8 cellular contexts compared by ENCODE assay signal in the genomic region with DNA sequence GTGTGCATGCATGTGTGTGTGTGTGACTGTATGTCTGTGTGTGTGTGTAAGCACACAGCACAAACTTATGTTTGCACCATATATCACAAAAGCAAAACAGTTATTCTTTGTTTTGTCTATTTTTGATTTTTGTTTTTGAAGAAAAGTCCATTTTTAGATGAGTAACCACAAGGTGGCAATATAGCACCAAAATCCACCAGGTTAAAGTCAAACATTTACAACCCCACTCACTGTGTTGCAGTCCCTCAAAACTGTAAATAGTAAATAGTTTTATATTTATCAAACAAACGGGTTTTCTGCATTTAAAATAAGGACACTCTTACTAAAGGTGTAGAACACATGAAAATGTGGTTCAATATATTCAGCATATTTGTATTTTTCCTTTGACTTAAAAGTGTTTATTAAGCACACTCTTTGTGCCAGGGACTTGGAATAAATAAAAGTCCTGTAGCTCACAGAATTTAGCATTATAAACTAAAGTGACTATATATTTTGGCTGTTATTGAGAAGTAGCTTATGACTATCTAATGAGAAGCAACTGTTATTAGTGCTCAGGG.
DNase-seq lines count a peak whose midpoint lies in the region; ATAC-seq and TF ChIP-seq lines count a peak whose summit lies in the region.

No MANE protein-coding gene starts in this region.

- H3K4me1 Mint-ChIP-seq in activated naive CD4-positive, alpha-beta T cell treated with anti-CD3 and anti-CD28 coated beads, Interleukin-2, amount 10 ng/mL, durations not matched to agents 7 days and 5 days: no peaks in the 10 kb centered on the region

- H3K9me3 ChIP-seq in Peyer's patch: no peaks in the 10 kb centered on the region

- H3K27ac Mint-ChIP-seq in activated naive CD4-positive, alpha-beta T cell treated with anti-CD3 and anti-CD28 coated beads, Interleukin-2, amount 10 ng/mL, durations not matched to agents 7 days and 5 days: no peak overlapping the region

- H3K9me3 Mint-ChIP-seq in activated naive CD4-positive, alpha-beta T cell treated with anti-CD3 and anti-CD28 coated beads, Interleukin-2, amount 10 ng/mL, durations not matched to agents 7 days and 5 days: no peaks in the 10 kb centered on the region

- no peak overlapping the region for H3K4me3 Mint-ChIP-seq in activated naive CD4-positive, alpha-beta T cell treated with anti-CD3 and anti-CD28 coated beads, Interleukin-2, amount 10 ng/mL, durations not matched to agents 7 days and 5 days

- DNase-seq in AG08396 (ENCODE audit: low spot score): peak; percentile 7
- DNase-seq in Peyer's patch: no peak
- DNase-seq in fibroblast of the aortic adventitia (ENCODE audit: low read depth): peak; percentile 69
- DNase-seq in superior temporal gyrus (ENCODE audit: extremely low spot score): peak; percentile 81
- no peak for DNase-seq in activated naive CD4-positive, alpha-beta T cell treated with anti-CD3 and anti-CD28 coated beads, Interleukin-2, amount 10 ng/mL, durations not matched to agents 7 days and 5 days

- CTCF ChIA-PET in activated naive CD4-positive, alpha-beta T cell treated with anti-CD3 and anti-CD28 coated beads, Interleukin-2, amount 10 ng/mL, durations not matched to agents 7 days and 5 days (lab: Charles Lee): interaction anchor here (0.7 to 0.9 kb wide), 2 partner anchors 11 to 172 kb away, joined by 3 read pairs; no protein-coding TSS in a partner anchor

- H3K27me3 ChIP-seq in Peyer's patch: no peaks in the 10 kb centered on the region

- H3K4me3 ChIP-seq in Peyer's patch (no peak overlapping the region), fibroblast of the aortic adventitia (ENCODE audit: low read depth, low read length) (no peak overlapping the region)

- no peaks in the 10 kb centered on the region for H3K27me3 Mint-ChIP-seq in activated naive CD4-positive, alpha-beta T cell treated with anti-CD3 and anti-CD28 coated beads, Interleukin-2, amount 10 ng/mL, durations not matched to agents 7 days and 5 days

- TF ChIP-seq CTCF in Peyer's patch (IDR thresholded peaks at IDR 0.05) (peak in 4 of 6 experiments; percentile 22 to 45 (median 35)), fibroblast of the aortic adventitia (IDR thresholded peaks at IDR 0.05; ENCODE audit: insufficient read depth, low read length) (peak; percentile 56)

- ATAC-seq in GM18867 (IDR thresholded peaks at IDR 0.05; ENCODE audit: unreplicated experiment): peak; percentile 56
- no peak for ATAC-seq in GM19452 (IDR thresholded peaks at IDR 0.05; ENCODE audit: unreplicated experiment)
- ATAC-seq in HG03280 (IDR thresholded peaks at IDR 0.05; ENCODE audit: unreplicated experiment): no peak

- H3K27ac ChIP-seq in Peyer's patch: no peak overlapping the region

- H3K4me1 ChIP-seq in Peyer's patch: no peaks in the 10 kb centered on the region

- TF ChIP-seq POLR2A in Peyer's patch (IDR thresholded peaks at IDR 0.05): no peak

- no peaks in the 10 kb centered on the region for H3K36me3 ChIP-seq in Peyer's patch

- no peaks in the 10 kb centered on the region for H3K36me3 Mint-ChIP-seq in activated naive CD4-positive, alpha-beta T cell treated with anti-CD3 and anti-CD28 coated beads, Interleukin-2, amount 10 ng/mL, durations not matched to agents 7 days and 5 days

Comparison
In these comparisons a context has a peak if more than half of its experiments do, and no peak if none do; other contexts are left out.
1. DNase-seq: peak in AG08396 (single experiment), fibroblast of the aortic adventitia (single experiment) and superior temporal gyrus (single experiment); none in Peyer's patch (0 of 3) and activated naive CD4-positive, alpha-beta T cell treated with anti-CD3 and anti-CD28 coated beads, Interleukin-2, amount 10 ng/mL, durations not matched to agents 7 days and 5 days (single experiment).